Comparison of ENCODE assay signal across 5 cellular contexts in genomic region chr10:91156196-91156595, GRCh38.
"Had no signal": no experiment of that assay in that cellular context is flagged by ENCODE, and none has a peak within 500 bp of the region (broad histone marks: within the 10 kb centered on the region; RNA-seq: fewer than 3 reads in every experiment).

No MANE protein-coding gene starts in this region.

- H3K27ac ChIP-seq: HL-60 had no signal

- H3K4me3 ChIP-seq: GM23338 had no signal

- DNase-seq: H9, HCEC 1CT, KBM-7 had no signal

- H3K4me2 ChIP-seq: GM23338 had no signal

- H2AFZ ChIP-seq: GM23338 had no signal
